In genomic region chr15:90859234-90860131, GRCh38 we compare ENCODE assay signal across 1 cellular context.
TF ChIP-seq lines count a peak whose summit lies in the region.

No MANE protein-coding gene starts in this region.

TF ChIP-seq in A549, 52 proteins besides CTCF, POLR2A, EP300 and RAD21 (continued from another document):
- TF ChIP-seq ZFP36 (IDR thresholded peaks at IDR 0.05; ENCODE audit: borderline replicate concordance, partially characterized antibody) (no peak), SREBF2 (IDR thresholded peaks at IDR 0.05) (no peak), MAX (IDR thresholded peaks at IDR 0.05) (no peak), ZNF302 (CRISPR knock-in tag; IDR thresholded peaks at IDR 0.05) (no peak), REST (IDR thresholded peaks at IDR 0.05) (no peak)
